18 cellular contexts compared by ENCODE assay signal in genomic region chr7:111927383-111928019, GRCh38.
DNase-seq lines count a peak whose midpoint lies in the region; ATAC-seq and TF ChIP-seq lines count a peak whose summit lies in the region.
"Had no signal": no experiment of that assay in that cellular context is flagged by ENCODE, and none has a peak within 500 bp of the region (broad histone marks: within the 10 kb centered on the region; RNA-seq: fewer than 3 reads in every experiment).

No MANE protein-coding gene starts in this region.

- TF ChIP-seq CTCF in H9 (conservative IDR thresholded peaks at IDR 0.05) (no peak), endothelial cell (IDR thresholded peaks at IDR 0.05; ENCODE audit: unreplicated experiment) (no peak), foreskin fibroblast (IDR thresholded peaks at IDR 0.05; ENCODE audit: low read depth, low read length) (no peak)

- H3K27me3 ChIP-seq in H9 (ENCODE audit: insufficient read depth, low read length) (no peaks in the 10 kb centered on the region), HUES64 (ENCODE audit: insufficient read depth, low read length) (no peaks in the 10 kb centered on the region), iPS-20b (ENCODE audit: insufficient read depth, low read length) (no peaks in the 10 kb centered on the region)
- H3K27me3 ChIP-seq: BLaER1 treated with 17β-estradiol and CSF1 and Interleukin-3, amounts not matched to agents 10 nM and 100 nM had no signal

- peaks cover 9% of the 10 kb centered on the region for H3K4me1 ChIP-seq in H9 (ENCODE audit: insufficient read depth, low read length)
- peaks cover 50% of the 10 kb centered on the region for H3K4me1 ChIP-seq in HUES64 (ENCODE audit: insufficient read depth, low read length)
- peaks cover 43% of the 10 kb centered on the region for H3K4me1 ChIP-seq in iPS-20b (ENCODE audit: insufficient read depth, low read length)

- peak overlapping the region; percentile 10 for H3T11ph ChIP-seq in H9 (ENCODE audit: low read length)

- no peaks in the 10 kb centered on the region for H4K20me1 ChIP-seq in H9 (ENCODE audit: control insufficient read depth, insufficient read depth, insufficient read length)

- H2BK5ac ChIP-seq in H9 (ENCODE audit: insufficient read length, low read length), result no peak overlapping the region

- peaks cover 0 to 5% (median 0%) of the 10 kb centered on the region in 3 experiments; a peak in 3 of 7 replicates for H3K36me3 Mint-ChIP-seq in H9 (ENCODE audit: insufficient read depth in 1 of 3, low read depth in 3 of 3)
- H3K36me3 Mint-ChIP-seq in endothelial cell (ENCODE audit: low read depth, unreplicated experiment), result peaks cover 17% of the 10 kb centered on the region
- H3K36me3 Mint-ChIP-seq in stimulated activated effector memory CD8-positive, alpha-beta T cell treated with anti-CD3 and anti-CD28 coated beads, Interleukin-12 subunit alpha, Interleukin-12 subunit beta, amount 100 ng/mL, for 72 hours, result no peaks in the 10 kb centered on the region
- H3K36me3 Mint-ChIP-seq: CD8-positive, alpha-beta T cell had no signal

- H3K79me1 ChIP-seq in H9 (ENCODE audit: insufficient read depth, low read depth, low read length, poor library complexity, severe bottlenecking), result no peaks in the 10 kb centered on the region

- no peak overlapping the region for H4K5ac ChIP-seq in H9 (ENCODE audit: insufficient read length, low read depth, low read length)

- no peak overlapping the region for H3K18ac ChIP-seq in H9 (ENCODE audit: insufficient read length, low read depth, low read length)

- H3K9me3 Mint-ChIP-seq in H9 (no peaks in the 10 kb centered on the region), endothelial cell (ENCODE audit: unreplicated experiment) (no peaks in the 10 kb centered on the region)
- H3K9me3 Mint-ChIP-seq in stimulated activated effector memory CD8-positive, alpha-beta T cell treated with anti-CD3 and anti-CD28 coated beads, Interleukin-12 subunit alpha, Interleukin-12 subunit beta, amount 100 ng/mL, for 72 hours, result peaks cover 2% of the 10 kb centered on the region
- H3K9me3 Mint-ChIP-seq: CD8-positive, alpha-beta T cell had no signal

- H3K14ac ChIP-seq in H9 (ENCODE audit: insufficient read depth, low read length), result no peak overlapping the region

- no peak overlapping the region; the same call in 1 of the 2 replicates for H3K4ac ChIP-seq in H9 (ENCODE audit: low read depth, low read length)

- no peak overlapping the region for H2BK12ac ChIP-seq in H9 (ENCODE audit: insufficient read length, low read depth, low read length)

- no peaks in the 10 kb centered on the region for H3K79me2 ChIP-seq in H9 (ENCODE audit: insufficient read depth, low read length)

- ATAC-seq in stimulated activated effector memory CD8-positive, alpha-beta T cell treated with anti-CD3 and anti-CD28 coated beads, Interleukin-12 subunit alpha, Interleukin-12 subunit beta, amount 100 ng/mL, for 72 hours, result no peak
- ATAC-seq: CD8-positive, alpha-beta T cell had no signal

- no peak overlapping the region for H2AK5ac ChIP-seq in H9 (ENCODE audit: insufficient read length, low read length)

- no CpG with 5 or more reads among the region's 4 CpGs for WGBS in H9 (ENCODE audit: extremely low coverage, insufficient read length, low lambda C conversion rate)
- WGBS in HUES64, result 68% methylated on average over 3 of the region's 4 CpGs

- H3K27me3 Mint-ChIP-seq in H9 (ENCODE audit: low read depth), result no peaks in the 10 kb centered on the region
- peaks cover 4% of the 10 kb centered on the region for H3K27me3 Mint-ChIP-seq in endothelial cell (ENCODE audit: unreplicated experiment)

- H2BK120ac ChIP-seq in H9 (ENCODE audit: low read depth, low read length, poor library complexity, severe bottlenecking), result no peak overlapping the region

- no peaks in the 10 kb centered on the region for H3K23me2 ChIP-seq in H9 (ENCODE audit: insufficient read length, low read depth, low read length, poor library complexity, severe bottlenecking)

- no peak overlapping the region for H2AFZ ChIP-seq in H9 (ENCODE audit: low read length)
- H2AFZ ChIP-seq: GM23248 had no signal

- H2BK15ac ChIP-seq in H9 (ENCODE audit: low read depth, low read length), result no peak overlapping the region

- H3K4me2 ChIP-seq in H9 (ENCODE audit: insufficient read depth, insufficient read length, low read length), result no peak overlapping the region
- H3K4me2 ChIP-seq: BLaER1 treated with 17β-estradiol and CSF1 and Interleukin-3, amounts not matched to agents 10 nM and 100 nM; KMS-11 had no signal

- no peak overlapping the region for H4K8ac ChIP-seq in H9 (replicated peaks; ENCODE audit: insufficient read length, low read depth, low read length)

- H3K36me3 ChIP-seq in HUES64 (ENCODE audit: insufficient read depth, low read length) (no peaks in the 10 kb centered on the region), iPS-20b (ENCODE audit: insufficient read depth, low read depth, low read length) (no peaks in the 10 kb centered on the region)

- peaks cover 38 to 46% of the 10 kb centered on the region in 2 experiments for H3K4me1 Mint-ChIP-seq in H9
- peaks cover 35% of the 10 kb centered on the region for H3K4me1 Mint-ChIP-seq in endothelial cell (ENCODE audit: unreplicated experiment)
- no peaks in the 10 kb centered on the region for H3K4me1 Mint-ChIP-seq in stimulated activated effector memory CD8-positive, alpha-beta T cell treated with anti-CD3 and anti-CD28 coated beads, Interleukin-12 subunit alpha, Interleukin-12 subunit beta, amount 100 ng/mL, for 72 hours
- H3K4me1 Mint-ChIP-seq: B cell had no signal

- no peak overlapping the region for H3K9ac ChIP-seq in H9 (ENCODE audit: extremely low read depth, insufficient read length, low read length)
- peak overlapping the region; percentile 59 for H3K9ac ChIP-seq in HUES64 (ENCODE audit: low read depth, low read length)
- peak overlapping the region; percentile 39; the same call in 1 of the 2 replicates for H3K9ac ChIP-seq in iPS-20b (ENCODE audit: low read depth, low read length)
- H3K9ac ChIP-seq: BLaER1 treated with 17β-estradiol and CSF1 and Interleukin-3, amounts not matched to agents 10 nM and 100 nM; GM23248; KMS-11 had no signal

- H3K4me3 Mint-ChIP-seq in H9, result no peak overlapping the region
- no peak overlapping the region for H3K4me3 Mint-ChIP-seq in endothelial cell (ENCODE audit: unreplicated experiment)
- no peak overlapping the region for H3K4me3 Mint-ChIP-seq in stimulated activated effector memory CD8-positive, alpha-beta T cell treated with anti-CD3 and anti-CD28 coated beads, Interleukin-12 subunit alpha, Interleukin-12 subunit beta, amount 100 ng/mL, for 72 hours
- H3K4me3 Mint-ChIP-seq: B cell; CD8-positive, alpha-beta T cell had no signal

- H3K4me3 ChIP-seq in HUES64 (ENCODE audit: low read length) (no peak overlapping the region), iPS-20b (ENCODE audit: low read length) (0 out of 2 replicates have a peak overlapping the region, but pooled peaks have one; percentile 14), foreskin fibroblast (ENCODE audit: low read depth in 1 of 2, low read length in 2 of 2) (no peak overlapping the region)
- H3K4me3 ChIP-seq: BLaER1 treated with 17β-estradiol and CSF1 and Interleukin-3, amounts not matched to agents 10 nM and 100 nM; GM23248 had no signal

- H2BK20ac ChIP-seq in H9 (ENCODE audit: low read depth, low read length, poor library complexity, severe bottlenecking), result no peak overlapping the region

- no peak overlapping the region for H3K23ac ChIP-seq in H9 (ENCODE audit: insufficient read length, low read depth, low read length)

- no peak for DNase-seq in H9
- DNase-seq in endothelial cell (ENCODE audit: low spot score), result no peak
- DNase-seq in foreskin fibroblast, result no peak
- no peak for DNase-seq in stimulated activated effector memory CD8-positive, alpha-beta T cell treated with anti-CD3 and anti-CD28 coated beads, Interleukin-12 subunit alpha, Interleukin-12 subunit beta, amount 100 ng/mL, for 72 hours (ENCODE audit: low spot score in 2 of 2)
- DNase-seq in DMS114 treated with DMSO at 0.1 percent for 48 hours (lab: John Stamatoyannopoulos, UW; ENCODE audit: unreplicated experiment), result no peak
- DNase-seq: Calu3; CD8-positive, alpha-beta T cell; DMS53; DND-41; EL; GM23248; H7 had no signal

- H3K9me3 ChIP-seq in H9 (ENCODE audit: control insufficient read depth, low read depth, low read length), result no peaks in the 10 kb centered on the region
- H3K9me3 ChIP-seq in HUES64 (ENCODE audit: insufficient read depth, low read depth, low read length), result no peaks in the 10 kb centered on the region
- no peaks in the 10 kb centered on the region for H3K9me3 ChIP-seq in iPS-20b (ENCODE audit: insufficient read depth, low read depth, low read length)
- H3K9me3 ChIP-seq: BLaER1 treated with 17β-estradiol and CSF1 and Interleukin-3, amounts not matched to agents 10 nM and 100 nM had no signal

- H3K27ac Mint-ChIP-seq in H9, result peak overlapping the region; percentile 77 to 97 (median 81); a peak in 6 of 7 replicates
- H3K27ac Mint-ChIP-seq in endothelial cell (ENCODE audit: unreplicated experiment), result peak overlapping the region; percentile 50
- no peak overlapping the region for H3K27ac Mint-ChIP-seq in stimulated activated effector memory CD8-positive, alpha-beta T cell treated with anti-CD3 and anti-CD28 coated beads, Interleukin-12 subunit alpha, Interleukin-12 subunit beta, amount 100 ng/mL, for 72 hours
- H3K27ac Mint-ChIP-seq: B cell; CD8-positive, alpha-beta T cell had no signal

- H3K56ac ChIP-seq in H9 (ENCODE audit: insufficient read length, low read depth, low read length), result no peak overlapping the region

- H3K27ac ChIP-seq in H9 (ENCODE audit: insufficient read length, low read depth, low read length), result peak overlapping the region; percentile 69
- H3K27ac ChIP-seq in HUES64 (ENCODE audit: low read depth, low read length), result peak overlapping the region; percentile 87
- peak overlapping the region; percentile 17 for H3K27ac ChIP-seq in iPS-20b (ENCODE audit: low read length)
- H3K27ac ChIP-seq: BLaER1 treated with 17β-estradiol and CSF1 and Interleukin-3, amounts not matched to agents 10 nM and 100 nM; GM23248; HL-60; KMS-11 had no signal

- H4K91ac ChIP-seq in H9 (ENCODE audit: insufficient read length, low read depth, low read length), result no peak overlapping the region

Comparison
In these comparisons a context has a peak if more than half of its experiments do, and no peak if none do; other contexts are left out.
1. H3K27ac ChIP-seq: peak in every context shown above with its lines; median percentile 87 in HUES64; 69 in H9; 17 in iPS-20b.